2 cellular contexts compared by ENCODE assay signal in genomic region chr9:101342595-101342994, GRCh38.
TF ChIP-seq lines count a peak whose summit lies in the region.

No MANE protein-coding gene starts in this region.

TF ChIP-seq in A549, 52 proteins besides CTCF, POLR2A, EP300 and RAD21:
- TF ChIP-seq MAZ (IDR thresholded peaks at IDR 0.05; ENCODE audit: borderline replicate concordance, low read depth, low read length) (no peak), BCL3 (IDR thresholded peaks at IDR 0.05) (no peak), HOXA7 (CRISPR knock-in tag; IDR thresholded peaks at IDR 0.05) (no peak), HEYL (CRISPR knock-in tag; IDR thresholded peaks at IDR 0.05) (no peak), CBX2 (IDR thresholded peaks at IDR 0.05; ENCODE audit: borderline replicate concordance, low read depth) (no peak), RNF2 (IDR thresholded peaks at IDR 0.05; ENCODE audit: borderline replicate concordance, low read depth) (no peak), MAFK (IDR thresholded peaks at IDR 0.05; ENCODE audit: partially characterized antibody) (no peak), JUN (IDR thresholded peaks at IDR 0.05) (no peak), ZC3H11A (IDR thresholded peaks at IDR 0.05) (no peak), HOXB13 (CRISPR knock-in tag; IDR thresholded peaks at IDR 0.05; ENCODE audit: low read depth) (no peak), GATA3 (IDR thresholded peaks at IDR 0.05; ENCODE audit: borderline replicate concordance) (no peak), POLR2AphosphoS2 (conservative IDR thresholded peaks at IDR 0.05; ENCODE audit: low read length) (no peak), EHMT2 (IDR thresholded peaks at IDR 0.05; ENCODE audit: low read depth) (no peak), NFE2L2 (conservative IDR thresholded peaks at IDR 0.05; ENCODE audit: low read length) (no peak)
- TF ChIP-seq, protein P1, sequence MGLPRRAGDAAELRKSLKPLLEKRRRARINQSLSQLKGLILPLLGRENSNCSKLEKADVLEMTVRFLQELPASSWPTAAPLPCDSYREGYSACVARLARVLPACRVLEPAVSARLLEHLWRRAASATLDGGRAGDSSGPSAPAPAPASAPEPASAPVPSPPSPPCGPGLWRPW (IDR thresholded peaks at IDR 0.05), result no peak
- TF ChIP-seq, protein P2, sequence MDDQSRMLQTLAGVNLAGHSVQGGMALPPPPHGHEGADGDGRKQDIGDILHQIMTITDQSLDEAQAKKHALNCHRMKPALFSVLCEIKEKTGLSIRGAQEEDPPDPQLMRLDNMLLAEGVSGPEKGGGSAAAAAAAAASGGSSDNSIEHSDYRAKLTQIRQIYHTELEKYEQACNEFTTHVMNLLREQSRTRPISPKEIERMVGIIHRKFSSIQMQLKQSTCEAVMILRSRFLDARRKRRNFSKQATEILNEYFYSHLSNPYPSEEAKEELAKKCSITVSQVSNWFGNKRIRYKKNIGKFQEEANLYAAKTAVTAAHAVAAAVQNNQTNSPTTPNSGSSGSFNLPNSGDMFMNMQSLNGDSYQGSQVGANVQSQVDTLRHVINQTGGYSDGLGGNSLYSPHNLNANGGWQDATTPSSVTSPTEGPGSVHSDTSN (IDR thresholded peaks at IDR 0.05), result no peak
TF ChIP-seq in A549: peak in this region for 0.

TF ChIP-seq in HepG2, 621 proteins besides CTCF, POLR2A, EP300 and RAD21:
- TF ChIP-seq PCBP1 (IDR thresholded peaks at IDR 0.05; ENCODE audit: borderline replicate concordance, low read depth, low read length) (peak; percentile 98), HNRNPK (IDR thresholded peaks at IDR 0.05; ENCODE audit: low read depth, low read length, poor library complexity, severe bottlenecking) (peak; percentile 100), TAF15 (IDR thresholded peaks at IDR 0.05; ENCODE audit: low read depth, low read length, poor library complexity, severe bottlenecking) (no peak)
